In genomic region chr9:135783540-135784245, GRCh38 we compare ENCODE assay signal across 22 cellular contexts.
"Had no signal": no experiment of that assay in that cellular context is flagged by ENCODE, and none has a peak within 500 bp of the region (broad histone marks: within the 10 kb centered on the region; RNA-seq: fewer than 3 reads in every experiment).

No MANE protein-coding gene starts in this region.

- H3K4me3 ChIP-seq: body of pancreas, lung, prostate gland, right atrium auricular region, tibial nerve, uterus had no signal

- H3K9me3 ChIP-seq: body of pancreas, prostate gland, right atrium auricular region, tibial nerve, uterus had no signal

- ATAC-seq: activated CD8-positive, alpha-beta T cell treated with anti-CD3 and anti-CD28 coated beads for 36 hours; body of pancreas; effector memory CD8-positive, alpha-beta T cell; left colon had no signal

- H3K9me3 Mint-ChIP-seq: activated CD4-positive, alpha-beta T cell treated with anti-CD3 and anti-CD28 coated beads, Interleukin-2, amount 10 ng/mL, durations not matched to agents 24 days and 14 days; activated CD8-positive, alpha-beta T cell treated with anti-CD3 and anti-CD28 coated beads for 36 hours; activated naive CD8-positive, alpha-beta T cell treated with anti-CD3 and anti-CD28 coated beads, Interleukin-2, amount 10 ng/mL, durations not matched to agents 7 days and 5 days; activated T-helper 2 cell treated with anti-CD3 and anti-CD28 coated beads, Interferon-gamma antibody, Interleukin-2, Interleukin-4, amounts not matched to agents 10 μg/mL and 5 μg/mL and 100 μg/mL, durations not matched to agents 14 hours and 24 hours and 36 hours; effector memory CD8-positive, alpha-beta T cell; neural crest cell; stimulated activated naive CD8-positive, alpha-beta T cell treated with anti-CD3 and anti-CD28 coated beads, Interleukin-15, Interleukin-2, amounts not matched to agents 100 ng/mL and 50 ng/mL, for 24 hours had no signal

- H3K27ac Mint-ChIP-seq: activated CD4-positive, alpha-beta T cell treated with anti-CD3 and anti-CD28 coated beads, Interleukin-2, amount 10 ng/mL, durations not matched to agents 24 days and 14 days; activated CD8-positive, alpha-beta T cell treated with anti-CD3 and anti-CD28 coated beads for 36 hours; activated naive CD8-positive, alpha-beta T cell treated with anti-CD3 and anti-CD28 coated beads, Interleukin-2, amount 10 ng/mL, durations not matched to agents 7 days and 5 days; activated T-helper 2 cell treated with anti-CD3 and anti-CD28 coated beads, Interferon-gamma antibody, Interleukin-2, Interleukin-4, amounts not matched to agents 10 μg/mL and 5 μg/mL and 100 μg/mL, durations not matched to agents 14 hours and 24 hours and 36 hours; effector memory CD8-positive, alpha-beta T cell; stimulated activated naive CD8-positive, alpha-beta T cell treated with anti-CD3 and anti-CD28 coated beads, Interleukin-15, Interleukin-2, amounts not matched to agents 100 ng/mL and 50 ng/mL, for 24 hours had no signal

- H3K27me3 Mint-ChIP-seq: activated CD4-positive, alpha-beta T cell treated with anti-CD3 and anti-CD28 coated beads, Interleukin-2, amount 10 ng/mL, durations not matched to agents 24 days and 14 days; activated CD8-positive, alpha-beta T cell treated with anti-CD3 and anti-CD28 coated beads for 36 hours; activated naive CD8-positive, alpha-beta T cell treated with anti-CD3 and anti-CD28 coated beads, Interleukin-2, amount 10 ng/mL, durations not matched to agents 7 days and 5 days; stimulated activated naive CD8-positive, alpha-beta T cell treated with anti-CD3 and anti-CD28 coated beads, Interleukin-15, Interleukin-2, amounts not matched to agents 100 ng/mL and 50 ng/mL, for 24 hours had no signal

- H3K4me3 Mint-ChIP-seq: activated CD4-positive, alpha-beta T cell treated with anti-CD3 and anti-CD28 coated beads, Interleukin-2, amount 10 ng/mL, durations not matched to agents 24 days and 14 days; activated CD8-positive, alpha-beta T cell treated with anti-CD3 and anti-CD28 coated beads for 36 hours; activated naive CD8-positive, alpha-beta T cell treated with anti-CD3 and anti-CD28 coated beads, Interleukin-2, amount 10 ng/mL, durations not matched to agents 7 days and 5 days; effector memory CD8-positive, alpha-beta T cell; neural crest cell; stimulated activated naive CD8-positive, alpha-beta T cell treated with anti-CD3 and anti-CD28 coated beads, Interleukin-15, Interleukin-2, amounts not matched to agents 100 ng/mL and 50 ng/mL, for 24 hours had no signal

- H3K4me1 Mint-ChIP-seq: activated CD4-positive, alpha-beta T cell treated with anti-CD3 and anti-CD28 coated beads, Interleukin-2, amount 10 ng/mL, durations not matched to agents 24 days and 14 days; activated naive CD8-positive, alpha-beta T cell treated with anti-CD3 and anti-CD28 coated beads, Interleukin-2, amount 10 ng/mL, durations not matched to agents 7 days and 5 days; neural crest cell had no signal

- H3K4me1 ChIP-seq: body of pancreas, prostate gland, right atrium auricular region, tibial nerve, uterus had no signal

- DNase-seq: activated CD4-positive, alpha-beta T cell treated with anti-CD3 and anti-CD28 coated beads, Interleukin-2, amount 10 ng/mL, durations not matched to agents 24 days and 14 days; activated CD8-positive, alpha-beta T cell treated with anti-CD3 and anti-CD28 coated beads for 36 hours; activated naive CD4-positive, alpha-beta T cell treated with Interleukin-2 at 50 U/mL for 16 hours; activated naive CD8-positive, alpha-beta T cell treated with anti-CD3 and anti-CD28 coated beads, Interleukin-2, amount 10 ng/mL, durations not matched to agents 7 days and 5 days; activated T-cell treated with anti-CD3 and anti-CD28 coated beads, Interleukin-2, amount 50 U/mL, for 1 hour; body of pancreas; dermis blood vessel endothelial cell; effector memory CD8-positive, alpha-beta T cell; glutamatergic neuron; hypothalamus; islet precursor cell; left colon; midbrain; T-helper 9 cell; uterus had no signal

- H3K27ac ChIP-seq: body of pancreas, prostate gland, right atrium auricular region, tibial nerve, uterus had no signal

- H3K27me3 ChIP-seq: body of pancreas, right atrium auricular region, uterus had no signal

- H3K36me3 ChIP-seq: prostate gland, right atrium auricular region, tibial nerve, uterus had no signal

- H3K36me3 Mint-ChIP-seq: activated naive CD8-positive, alpha-beta T cell treated with anti-CD3 and anti-CD28 coated beads, Interleukin-2, amount 10 ng/mL, durations not matched to agents 7 days and 5 days had no signal
